22 cellular contexts compared by ENCODE assay signal in genomic region chr13:87941244-87941643, GRCh38.
"Had no signal": no experiment of that assay in that cellular context is flagged by ENCODE, and none has a peak within 500 bp of the region (broad histone marks: within the 10 kb centered on the region; RNA-seq: fewer than 3 reads in every experiment).

No MANE protein-coding gene starts in this region.

- H3K9me3 ChIP-seq: colonic mucosa, psoas muscle, stomach, thoracic aorta, transverse colon had no signal

- H3K4me2 ChIP-seq: hepatocyte had no signal

- DNase-seq: colonic mucosa; dermis blood vessel endothelial cell; erythroblast; foreskin melanocyte; head of caudate nucleus; left ventricle myocardium superior; mesenchymal stem cell; naive B cell; nephron progenitor cell; psoas muscle; spleen; stimulated activated CD4-positive, alpha-beta T cell treated with anti-CD3 and anti-CD28 coated beads, Interleukin-15, amount 100 ng/mL, for 24 hours; stimulated activated CD4-positive, alpha-beta T cell treated with anti-CD3 and anti-CD28 coated beads, Interleukin-1b, Interleukin-23, amount 100 ng/mL, for 48 hours; stimulated activated naive CD4-positive, alpha-beta T cell; stomach; substantia nigra; transverse colon had no signal

- H3K4me1 ChIP-seq: colonic mucosa, parathyroid adenoma, psoas muscle, spleen, stomach, transverse colon had no signal

- H3K9ac ChIP-seq: parathyroid adenoma had no signal

- H3K36me3 Mint-ChIP-seq: naive B cell had no signal

- H3K4me3 Mint-ChIP-seq: naive B cell, nephron progenitor cell had no signal

- H3K4me3 ChIP-seq: colonic mucosa, hepatocyte, lung, psoas muscle, spleen, stomach, thoracic aorta, transverse colon had no signal

- H3K4me1 Mint-ChIP-seq: naive B cell, nephron progenitor cell had no signal

- ATAC-seq: left ventricle myocardium superior, psoas muscle, sciatic nerve had no signal

- H3K9me3 Mint-ChIP-seq: nephron progenitor cell had no signal

- H3K36me3 ChIP-seq: colonic mucosa, spleen, stomach, thoracic aorta, transverse colon had no signal

- H3K27me3 ChIP-seq: colonic mucosa, hepatocyte, spleen, stomach, transverse colon had no signal

- H3K27ac Mint-ChIP-seq: naive B cell, nephron progenitor cell had no signal

- H2AFZ ChIP-seq: hepatocyte, parathyroid adenoma had no signal

- H3K79me2 ChIP-seq: hepatocyte, parathyroid adenoma had no signal

- H3K27ac ChIP-seq: colonic mucosa, hepatocyte, parathyroid adenoma, psoas muscle, spleen, stomach, thoracic aorta, transverse colon had no signal

- H3K27me3 Mint-ChIP-seq: naive B cell had no signal
